In the genomic region with DNA sequence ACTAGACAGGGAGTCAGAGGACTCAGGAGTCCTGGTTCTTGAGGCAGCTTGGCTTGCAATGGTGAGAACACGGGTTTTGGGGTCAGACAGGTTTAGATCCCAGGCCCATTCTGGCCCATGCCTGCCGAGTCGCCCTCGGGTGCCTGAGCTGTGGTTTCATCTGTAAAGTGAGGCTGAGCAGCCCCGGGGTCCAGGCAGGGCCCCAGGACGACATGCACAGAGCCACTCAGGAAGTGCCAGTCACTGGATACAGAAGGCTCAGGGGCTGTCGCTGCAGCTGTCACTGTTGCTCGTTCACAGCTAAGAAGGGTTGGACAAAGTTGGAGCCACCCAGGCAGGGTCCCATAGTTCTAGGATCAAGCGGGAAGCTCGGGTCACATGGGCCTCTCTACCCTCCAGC, we compare ENCODE assay signal across 24 cellular contexts.
DNase-seq lines count a peak whose midpoint lies in the region; FAIRE-seq and TF ChIP-seq lines count a peak whose summit lies in the region.
"Had no signal": no experiment of that assay in that cellular context is flagged by ENCODE, and none has a peak within 500 bp of the region (broad histone marks: within the 10 kb centered on the region; RNA-seq: fewer than 3 reads in every experiment).

No MANE protein-coding gene starts in this region.

- no peaks in the 10 kb centered on the region for H3K9me3 ChIP-seq in SJCRH30 (replicated peaks)
- no peaks in the 10 kb centered on the region for H3K9me3 ChIP-seq in H1 (ENCODE audit: insufficient read depth in 2 of 2, low read depth in 1 of 2, low read length in 1 of 2)
- no peaks in the 10 kb centered on the region for H3K9me3 ChIP-seq in neuronal stem cell (replicated peaks in 1 of 2; ENCODE audit: control insufficient read depth in 2 of 2, insufficient read depth in 1 of 2, low read depth in 1 of 2, low read length in 2 of 2)
- H3K9me3 ChIP-seq: BE2C, BLaER1 had no signal

- POLR2A ChIA-PET in H1 (lab: Charles Lee; ENCODE audit: partially characterized antibody) (no interaction called here), GM10248 (lab: Yijun Ruan, JAX) (no interaction called here)

- WGBS in H1 (ENCODE audit: extremely low coverage in 1 of 2, insufficient coverage in 1 of 2, insufficient read length in 1 of 2, insufficient replicate concordance in 2 of 2, low coverage in 1 of 2, low lambda C conversion rate in 2 of 2, missing lambda C conversion rate in 1 of 2), 2 experiments, result 84% methylated on average over 10 of the region's 10 CpGs; no CpG with 5 or more reads in 1 of the 2 experiments
- no CpG with 5 or more reads among the region's 10 CpGs for WGBS in neuronal stem cell (ENCODE audit: extremely low coverage in 2 of 2, insufficient read length in 2 of 2, insufficient replicate concordance in 1 of 2), 2 donors

- no peak for TF ChIP-seq RAD21 in H1 (IDR thresholded peaks at IDR 0.05 in 1 of 2, conservative IDR thresholded peaks at IDR 0.05 in 1 of 2; ENCODE audit: low read depth in 2 of 2, low read length in 2 of 2)

- no peak for TF ChIP-seq POLR2A in H1 (IDR thresholded peaks at IDR 0.05; ENCODE audit: control extremely low read depth in 1 of 2, low read depth in 2 of 2, low read length in 2 of 2)

- H2BK120ac ChIP-seq in H1 (replicated peaks; ENCODE audit: low read depth, low read length), result no peak overlapping the region
- no peak overlapping the region for H2BK120ac ChIP-seq in neuronal stem cell (ENCODE audit: low read depth, low read length)

- no peak overlapping the region for H3K14ac ChIP-seq in H1 (ENCODE audit: insufficient read length)
- no peak overlapping the region for H3K14ac ChIP-seq in neuronal stem cell (ENCODE audit: low read length)

- no peak overlapping the region for H3K18ac ChIP-seq in H1 (ENCODE audit: extremely low read depth, low read length)
- H3K18ac ChIP-seq in neuronal stem cell (ENCODE audit: low read length), result no peak overlapping the region

- H3K23ac ChIP-seq in H1 (ENCODE audit: insufficient read length) (no peak overlapping the region), neuronal stem cell (ENCODE audit: low read depth, low read length, poor library complexity) (peak overlapping the region; percentile 22)

- no peaks in the 10 kb centered on the region for H3K79me1 ChIP-seq in H1 (ENCODE audit: low read depth, low read length)
- H3K79me1 ChIP-seq in neuronal stem cell (ENCODE audit: low read depth, low read length), result peaks cover 2% of the 10 kb centered on the region

- no peak overlapping the region for H3K27ac ChIP-seq in SJCRH30
- H3K27ac ChIP-seq in H1 (ENCODE audit: low read depth, low read length), result no peak overlapping the region
- H3K27ac ChIP-seq in neuronal stem cell (replicated peaks; ENCODE audit: low read length), result no peak overlapping the region
- H3K27ac ChIP-seq: BLaER1 had no signal

- DNase-seq in SJCRH30 (peak; percentile 14 to 48), H1 (ENCODE audit: low read depth in 1 of 2, low spot score in 2 of 2) (no peak), neuronal stem cell (ENCODE audit: low spot score) (no peak), NCI-H1092 treated with DMSO at 0.1 percent for 48 hours (lab: John Stamatoyannopoulos, UW) (no peak), GM10248 (ENCODE audit: extremely low spot score) (no peak)
- DNase-seq: 8988T; ACHN; BE2C; C1 segment of cervical spinal cord; CD4-positive, alpha-beta memory T cell; CD4-positive, CD25-positive, alpha-beta regulatory T cell; CD8-positive, alpha-beta memory T cell; COR-L47; DMS 273 treated with DMSO at 0.1 percent for 48 hours; DMS153; DMS53; DMS79; DND-41; EL; GDM1 had no signal

- no peak overlapping the region for H2BK20ac ChIP-seq in H1 (ENCODE audit: low read length)

- TF ChIP-seq CTCF in H1 (IDR thresholded peaks at IDR 0.05; ENCODE audit: control extremely low read depth in 1 of 3, insufficient read depth in 1 of 3, low read depth in 1 of 3, low read length in 3 of 3) (no peak), GM10248 (IDR thresholded peaks at IDR 0.05; ENCODE audit: control extremely low read depth, extremely low read depth, low read depth, missing control alignments) (no peak)

- no peak for FAIRE-seq in H1 (lab: Jason Lieb, UNC)
- FAIRE-seq: A204.1, GM12891, GM19239 had no signal

- H3K36me3 ChIP-seq in SJCRH30 (no peaks in the 10 kb centered on the region), H1 (ENCODE audit: control insufficient read depth in 2 of 4, insufficient read depth in 4 of 4, low read length in 3 of 4) (no peaks in the 10 kb centered on the region), neuronal stem cell (replicated peaks in 1 of 2; ENCODE audit: control insufficient read depth in 2 of 2, insufficient read depth in 2 of 2, low read length in 2 of 2) (no peaks in the 10 kb centered on the region)
- H3K36me3 ChIP-seq: BE2C, BLaER1 had no signal

- no peak overlapping the region; the same call in 1 of the 2 replicates for H2BK15ac ChIP-seq in H1 (ENCODE audit: low read length)
- H2BK15ac ChIP-seq in neuronal stem cell (ENCODE audit: low read length), result peak overlapping the region; percentile 11

- H3K9ac ChIP-seq in H1 (replicated peaks in 1 of 4; ENCODE audit: extremely low read depth in 1 of 4, low read depth in 3 of 4, low read length in 3 of 4) (no peak overlapping the region), neuronal stem cell (ENCODE audit: low read depth, low read length, poor library complexity) (no peak overlapping the region)
- H3K9ac ChIP-seq: BLaER1 had no signal

- H3K27me3 ChIP-seq in SJCRH30, result no peaks in the 10 kb centered on the region
- no peaks in the 10 kb centered on the region for H3K27me3 ChIP-seq in H1 (replicated peaks in 1 of 4; ENCODE audit: control insufficient read depth in 3 of 4, extremely low read depth in 1 of 4, insufficient read depth in 3 of 4, low read length in 3 of 4)
- no peaks in the 10 kb centered on the region for H3K27me3 ChIP-seq in neuronal stem cell (ENCODE audit: control insufficient read depth in 3 of 3, insufficient read depth in 3 of 3, low read depth in 1 of 3, low read length in 3 of 3)
- H3K27me3 ChIP-seq: BE2C, BLaER1 had no signal

- H3K4me1 ChIP-seq in SJCRH30 (no peaks in the 10 kb centered on the region), H1 (replicated peaks in 1 of 4; ENCODE audit: control insufficient read depth in 3 of 4, insufficient read depth in 4 of 4, low read length in 3 of 4) (no peaks in the 10 kb centered on the region), neuronal stem cell (ENCODE audit: control insufficient read depth in 2 of 2, insufficient read depth in 1 of 2, low read depth in 1 of 2, low read length in 2 of 2) (no peaks in the 10 kb centered on the region)
- H3K4me1 ChIP-seq: BE2C, BLaER1 had no signal

- H3K79me2 ChIP-seq in H1 (ENCODE audit: control insufficient read depth in 1 of 2, insufficient read depth in 2 of 2, low read length in 2 of 2), result no peaks in the 10 kb centered on the region

- H4K8ac ChIP-seq in H1 (ENCODE audit: extremely low read depth, insufficient read depth, low read length) (0 out of 2 replicates have a peak overlapping the region, but pooled peaks have one; percentile 14), neuronal stem cell (ENCODE audit: low read depth, low read length) (no peak overlapping the region)

- H3K23me2 ChIP-seq in H1 (ENCODE audit: low read depth, low read length), result no peaks in the 10 kb centered on the region

- H4K5ac ChIP-seq in H1 (ENCODE audit: insufficient read length, low read depth, low read length), result no peak overlapping the region

- H2AFZ ChIP-seq in H1 (ENCODE audit: low read length) (no peak overlapping the region), neuronal stem cell (ENCODE audit: low read length) (no peak overlapping the region)

- H3K4me2 ChIP-seq in H1 (ENCODE audit: insufficient read depth in 1 of 2, low read depth in 2 of 2, low read length in 2 of 2) (no peak overlapping the region), neuronal stem cell (ENCODE audit: insufficient read depth, low read length, poor library complexity, severe bottlenecking) (no peak overlapping the region)
- H3K4me2 ChIP-seq: BLaER1 had no signal

- no peak overlapping the region; the same call in 1 of the 2 replicates for H2BK12ac ChIP-seq in H1 (ENCODE audit: low read depth, low read length)
- no peak overlapping the region for H2BK12ac ChIP-seq in neuronal stem cell (ENCODE audit: low read length)

- H3K4me3 ChIP-seq in SJCRH30 (no peak overlapping the region), H1 (ENCODE audit: extremely low read depth in 1 of 4, insufficient read depth in 2 of 4, low read depth in 3 of 4, low read length in 4 of 4) (no peak overlapping the region), neuronal stem cell (ENCODE audit: low read length in 2 of 2) (no peak overlapping the region)
- H3K4me3 ChIP-seq: BLaER1 had no signal

- H4K91ac ChIP-seq in H1 (replicated peaks; ENCODE audit: insufficient read length, low read length), result no peak overlapping the region
- H4K91ac ChIP-seq in neuronal stem cell (ENCODE audit: low read depth, low read length, poor library complexity), result no peak overlapping the region

- H2BK5ac ChIP-seq in H1 (ENCODE audit: low read depth, low read length) (no peak overlapping the region), neuronal stem cell (ENCODE audit: low read length) (no peak overlapping the region)

- no peak overlapping the region for H2AK5ac ChIP-seq in H1 (ENCODE audit: low read depth, low read length)
- H2AK5ac ChIP-seq in neuronal stem cell (ENCODE audit: low read depth, low read length), result no peak overlapping the region

- H3K56ac ChIP-seq in H1 (replicated peaks; ENCODE audit: insufficient read length, low read depth, low read length), result no peak overlapping the region

- CTCF ChIA-PET in H1 (lab: Charles Lee; ENCODE audit: partially characterized antibody) (no interaction called here), GM10248 (lab: Yijun Ruan, JAX) (no interaction called here)

- H3K4ac ChIP-seq in H1 (replicated peaks; ENCODE audit: insufficient read length, low read depth, low read length) (no peak overlapping the region), neuronal stem cell (ENCODE audit: low read length) (no peak overlapping the region)

- TF ChIP-seq EP300 in H1 (IDR thresholded peaks at IDR 0.05; ENCODE audit: borderline replicate concordance in 1 of 2, low read depth in 2 of 2, low read length in 2 of 2), result no peak

- no peaks in the 10 kb centered on the region for H4K20me1 ChIP-seq in H1 (replicated peaks in 1 of 2; ENCODE audit: control insufficient read depth in 1 of 2, insufficient read depth in 2 of 2, low read length in 2 of 2)
- H4K20me1 ChIP-seq: BLaER1 had no signal

TF ChIP-seq in H1, 55 proteins besides CTCF, POLR2A, EP300 and RAD21 (continues in another document):
- TF ChIP-seq SAP30 (IDR thresholded peaks at IDR 0.05; ENCODE audit: insufficient read depth, insufficient replicate concordance, low read length) (no peak), TCF12 (IDR thresholded peaks at IDR 0.05; ENCODE audit: low read depth, low read length) (no peak), CHD2 (IDR thresholded peaks at IDR 0.05; ENCODE audit: low read length) (no peak), BRCA1 (IDR thresholded peaks at IDR 0.05; ENCODE audit: low read depth, low read length) (no peak), POLR2AphosphoS5 (IDR thresholded peaks at IDR 0.05; ENCODE audit: low read depth, low read length) (no peak), GABPA (IDR thresholded peaks at IDR 0.05; ENCODE audit: borderline replicate concordance, insufficient read depth, low read length) (no peak)
- TF ChIP-seq, protein P1, sequence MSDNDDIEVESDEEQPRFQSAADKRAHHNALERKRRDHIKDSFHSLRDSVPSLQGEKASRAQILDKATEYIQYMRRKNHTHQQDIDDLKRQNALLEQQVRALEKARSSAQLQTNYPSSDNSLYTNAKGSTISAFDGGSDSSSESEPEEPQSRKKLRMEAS (IDR thresholded peaks at IDR 0.05), result no peak

Comparison
In these comparisons a context has a peak if more than half of its experiments do, and no peak if none do; other contexts are left out.
1. DNase-seq: peak in SJCRH30 (2 of 2); none in H1 (0 of 2), neuronal stem cell (single experiment), NCI-H1092 treated with DMSO at 0.1 percent for 48 hours (single experiment) and GM10248 (single experiment).